12 cellular contexts compared by ENCODE assay signal in genomic region chr14:104731249-104731924, GRCh38. TPM values are rescaled to one million over a fixed set of nuclear protein-coding genes. Genes with fewer than 3 reads are reported as not detected.
A peak's percentile ranks its signal among the peaks of the same experiment; 100 is the strongest.
DNase-seq lines count a peak whose midpoint lies in the region; ATAC-seq and TF ChIP-seq lines count a peak whose summit lies in the region.
"Had no signal": no experiment of that assay in that cellular context is flagged by ENCODE, and none has a peak within 500 bp of the region (broad histone marks: within the 10 kb centered on the region; RNA-seq: fewer than 3 reads in every experiment).

No MANE protein-coding gene starts in this region.

- peaks cover 0 to 9% (median 0%) of the 10 kb centered on the region in 7 donors for H3K4me1 Mint-ChIP-seq in naive thymus-derived CD4-positive, alpha-beta T cell

- H3K4me3 ChIP-seq in A673 (ENCODE audit: low read depth, low read length, poor library complexity, severe bottlenecking) (no peak overlapping the region), SU-DHL-6 (ENCODE audit: insufficient read depth, low read length, poor library complexity, severe bottlenecking) (no peak overlapping the region)
- H3K4me3 ChIP-seq in naive thymus-derived CD4-positive, alpha-beta T cell (ENCODE audit: low read length) = no peak overlapping the region
- H3K4me3 ChIP-seq: uterus had no signal

- H3K9ac ChIP-seq in SU-DHL-6 (ENCODE audit: low read length) = no peak overlapping the region

- no peaks in the 10 kb centered on the region for H3K36me3 ChIP-seq in A673 (ENCODE audit: insufficient read depth, low read length, poor library complexity, severe bottlenecking)
- no peaks in the 10 kb centered on the region for H3K36me3 ChIP-seq in SU-DHL-6 (ENCODE audit: low read length)
- no peaks in the 10 kb centered on the region for H3K36me3 ChIP-seq in naive thymus-derived CD4-positive, alpha-beta T cell (ENCODE audit: control insufficient read depth in 2 of 3, insufficient read depth in 3 of 3, low read length in 3 of 3)
- H3K36me3 ChIP-seq: uterus had no signal

- H3K9me2 ChIP-seq in SU-DHL-6 (replicated peaks; ENCODE audit: insufficient read depth, low read length) = no peaks in the 10 kb centered on the region

- peak; percentile 48 for TF ChIP-seq CTCF in A673 (conservative IDR thresholded peaks at IDR 0.05; ENCODE audit: low read depth, low read length)
- peak; percentile 34 for TF ChIP-seq CTCF in GM13977 (IDR thresholded peaks at IDR 0.05; ENCODE audit: extremely low read depth, insufficient read depth, missing control alignments)
- TF ChIP-seq CTCF in SU-DHL-6 (IDR thresholded peaks at IDR 0.05; ENCODE audit: insufficient read depth, low read length, poor library complexity, severe bottlenecking) = peak; percentile 46

- in situ Hi-C loops in GM13977 (cut with MboI; ENCODE audit: low pct_unique_long_range_greater_than_20kb, low sequenced_read_pairs, unreplicated experiment) = no loop called here

- no peaks in the 10 kb centered on the region for H3K9me3 Mint-ChIP-seq in naive thymus-derived CD4-positive, alpha-beta T cell

- no peak for ATAC-seq in naive thymus-derived CD4-positive, alpha-beta T cell
- ATAC-seq in HG03354 (IDR thresholded peaks at IDR 0.05; ENCODE audit: poor library complexity, severe bottlenecking, unreplicated experiment) = no peak

- no peaks in the 10 kb centered on the region for H3F3A ChIP-seq in SU-DHL-6 (ENCODE audit: insufficient read depth)

- H3K4me2 ChIP-seq in SU-DHL-6 (ENCODE audit: low read depth, low read length, poor library complexity, severe bottlenecking) = no peak overlapping the region

- no peaks in the 10 kb centered on the region for H3K79me2 ChIP-seq in SU-DHL-6 (ENCODE audit: insufficient read depth, low read length)

- POLR2A ChIA-PET in A673 (lab: Charles Lee; ENCODE audit: low non-redundant PET) = no interaction called here
- POLR2A ChIA-PET in naive thymus-derived CD4-positive, alpha-beta T cell (lab: Charles Lee) = no interaction called here

- intact Hi-C loops in A673 (cut with micrococcal nuclease; ENCODE audit: unreplicated experiment) = no loop called here
- intact Hi-C loops in naive thymus-derived CD4-positive, alpha-beta T cell (cut with micrococcal nuclease) = no loop called here

- no TSS peak for BruUV-seq in A673 (replicated peaks; lab: Mats Ljungman, UMichigan)

- no peak overlapping the region for H2AFZ ChIP-seq in SU-DHL-6 (ENCODE audit: low read depth, low read length, severe bottlenecking)

- no peak overlapping the region for H3K4me3 Mint-ChIP-seq in naive thymus-derived CD4-positive, alpha-beta T cell

- H4K20me1 ChIP-seq in SU-DHL-6 (ENCODE audit: low read depth, low read length) = no peaks in the 10 kb centered on the region

- H3K27ac ChIP-seq in A673 (ENCODE audit: low read depth, low read length, poor library complexity, severe bottlenecking) = no peak overlapping the region
- no peak overlapping the region for H3K27ac ChIP-seq in SU-DHL-6 (ENCODE audit: low read depth, low read length)
- no peak overlapping the region for H3K27ac ChIP-seq in naive thymus-derived CD4-positive, alpha-beta T cell (ENCODE audit: low read depth, low read length)
- H3K27ac ChIP-seq: uterus had no signal

- H3K27me3 ChIP-seq in A673 (replicated peaks; ENCODE audit: insufficient read depth, low read depth, low read length, poor library complexity) (no peaks in the 10 kb centered on the region), SU-DHL-6 (ENCODE audit: low read length) (no peaks in the 10 kb centered on the region)
- H3K27me3 ChIP-seq in naive thymus-derived CD4-positive, alpha-beta T cell (ENCODE audit: control insufficient read depth in 2 of 2, insufficient read depth in 2 of 2, low read length in 2 of 2) = no peaks in the 10 kb centered on the region
- H3K27me3 ChIP-seq: uterus had no signal

- H3K9me3 ChIP-seq in A673 (ENCODE audit: low read depth, low read length, poor library complexity, severe bottlenecking) (no peaks in the 10 kb centered on the region), SU-DHL-6 (ENCODE audit: insufficient read depth, low read length) (no peaks in the 10 kb centered on the region)
- no peaks in the 10 kb centered on the region for H3K9me3 ChIP-seq in naive thymus-derived CD4-positive, alpha-beta T cell (ENCODE audit: control insufficient read depth in 2 of 3, low read length in 3 of 3)
- H3K9me3 ChIP-seq: uterus had no signal

- no peak overlapping the region for H3K27ac Mint-ChIP-seq in naive thymus-derived CD4-positive, alpha-beta T cell

- H3K36me3 Mint-ChIP-seq in naive thymus-derived CD4-positive, alpha-beta T cell = no peaks in the 10 kb centered on the region

- CTCF ChIA-PET in A673 (lab: Charles Lee) = no interaction called here
- CTCF ChIA-PET in naive thymus-derived CD4-positive, alpha-beta T cell (lab: Charles Lee) = no interaction called here

- no peaks in the 10 kb centered on the region for H3K4me1 ChIP-seq in A673 (ENCODE audit: insufficient read depth, low read length, poor library complexity, severe bottlenecking)
- H3K4me1 ChIP-seq in naive thymus-derived CD4-positive, alpha-beta T cell (ENCODE audit: control insufficient read depth in 2 of 2, insufficient read depth in 2 of 2, low read length in 2 of 2) = no peaks in the 10 kb centered on the region
- H3K4me1 ChIP-seq: uterus had no signal

- no peaks in the 10 kb centered on the region for H3K27me3 Mint-ChIP-seq in naive thymus-derived CD4-positive, alpha-beta T cell

- DNase-seq in A673 (ENCODE audit: low spot score) = no peak
- no peak for DNase-seq in GM13977 (ENCODE audit: low spot score)
- DNase-seq in iPS-NIHi11 (ENCODE audit: low spot score) = peak; percentile 81
- no peak for DNase-seq in T1000 (lab: John Stamatoyannopoulos, UW)
- no peak for DNase-seq in naive thymus-derived CD4-positive, alpha-beta T cell
- no peak for DNase-seq in GF-D8 (lab: John Stamatoyannopoulos, UW)
- DNase-seq: activated T-cell treated with anti-CD3 and anti-CD28 coated beads, Interleukin-2, amount 50 U/mL, for 1 hour; NCI-H446 treated with DMSO at 0.1 percent for 48 hours; small intestine; uterus had no signal

RNA-seq across cellular contexts. Expression of gene ADSS1, which starts 7.4 kb away (rescaled TPM):
- total RNA-seq in A673 (2021) = 0.37 and 0.52 TPM in 2 replicates
- total RNA-seq in naive thymus-derived CD4-positive, alpha-beta T cell = 1 to 10 TPM in 4 of 5 experiments, under 1 TPM in 1; 0.73 to 4.8 (median 4.2) TPM
- polyA plus RNA-seq in naive thymus-derived CD4-positive, alpha-beta T cell = 1 to 10 TPM; 1.1 to 1.8 TPM

RNA-seq across cellular contexts. Expression of gene SIVA1, which starts 21.6 kb away (rescaled TPM):
- 79.6 and 83.0 TPM in 2 replicates for total RNA-seq in A673 (2021)
- 10 to 100 TPM; 61.4 to 97.7 (median 77.4) TPM for total RNA-seq in naive thymus-derived CD4-positive, alpha-beta T cell
- 100 to 1,000 TPM; 269 to 276 TPM for polyA plus RNA-seq in naive thymus-derived CD4-positive, alpha-beta T cell

RNA-seq across cellular contexts. Expression of gene INF2, which starts 42.0 kb away (rescaled TPM):
- 70.9 and 74.2 TPM in 2 replicates for total RNA-seq in A673 (2021)
- total RNA-seq in naive thymus-derived CD4-positive, alpha-beta T cell = 100 to 1,000 TPM in 2 of 5 experiments, 10 to 100 TPM in 3; 65.0 to 140 (median 95.5) TPM
- polyA plus RNA-seq in naive thymus-derived CD4-positive, alpha-beta T cell = 10 to 100 TPM in 1 of 2 donors, 1 to 10 TPM in 1; 5.8 to 12.4 TPM
